Comparison of ENCODE assay signal across 1 cellular context in the genomic region with DNA sequence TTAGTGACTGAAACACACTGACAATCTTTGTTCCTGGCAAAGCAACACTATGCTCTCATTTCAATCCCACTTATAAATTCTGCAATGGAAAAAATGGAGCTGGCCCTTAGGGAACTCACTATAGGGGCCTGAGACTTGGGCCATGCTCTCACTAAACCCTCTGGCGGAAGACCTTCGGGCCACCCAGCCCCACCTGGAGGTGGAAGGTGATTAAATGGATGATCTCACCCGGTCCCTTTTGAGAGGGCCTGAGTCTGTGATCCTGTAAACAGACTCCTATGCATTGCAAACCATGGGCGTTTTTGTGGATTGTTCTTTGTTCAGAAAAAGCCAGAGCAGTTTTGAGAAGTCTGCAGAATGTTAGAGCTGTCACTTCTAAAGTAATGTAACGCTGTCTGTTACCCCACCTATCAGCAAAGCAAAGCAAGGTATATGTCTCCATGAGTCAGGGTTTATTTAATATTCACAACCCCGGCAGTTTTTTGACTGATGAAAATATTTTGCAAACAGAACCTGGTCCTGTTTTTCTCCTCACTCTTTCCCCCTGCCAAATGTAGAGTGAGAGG.
TF ChIP-seq lines count a peak whose summit lies in the region.

No MANE protein-coding gene starts in this region.

TF ChIP-seq in K562, 482 proteins besides CTCF, POLR2A, EP300 and RAD21 (continued from another document):
- TF ChIP-seq, protein P1, sequence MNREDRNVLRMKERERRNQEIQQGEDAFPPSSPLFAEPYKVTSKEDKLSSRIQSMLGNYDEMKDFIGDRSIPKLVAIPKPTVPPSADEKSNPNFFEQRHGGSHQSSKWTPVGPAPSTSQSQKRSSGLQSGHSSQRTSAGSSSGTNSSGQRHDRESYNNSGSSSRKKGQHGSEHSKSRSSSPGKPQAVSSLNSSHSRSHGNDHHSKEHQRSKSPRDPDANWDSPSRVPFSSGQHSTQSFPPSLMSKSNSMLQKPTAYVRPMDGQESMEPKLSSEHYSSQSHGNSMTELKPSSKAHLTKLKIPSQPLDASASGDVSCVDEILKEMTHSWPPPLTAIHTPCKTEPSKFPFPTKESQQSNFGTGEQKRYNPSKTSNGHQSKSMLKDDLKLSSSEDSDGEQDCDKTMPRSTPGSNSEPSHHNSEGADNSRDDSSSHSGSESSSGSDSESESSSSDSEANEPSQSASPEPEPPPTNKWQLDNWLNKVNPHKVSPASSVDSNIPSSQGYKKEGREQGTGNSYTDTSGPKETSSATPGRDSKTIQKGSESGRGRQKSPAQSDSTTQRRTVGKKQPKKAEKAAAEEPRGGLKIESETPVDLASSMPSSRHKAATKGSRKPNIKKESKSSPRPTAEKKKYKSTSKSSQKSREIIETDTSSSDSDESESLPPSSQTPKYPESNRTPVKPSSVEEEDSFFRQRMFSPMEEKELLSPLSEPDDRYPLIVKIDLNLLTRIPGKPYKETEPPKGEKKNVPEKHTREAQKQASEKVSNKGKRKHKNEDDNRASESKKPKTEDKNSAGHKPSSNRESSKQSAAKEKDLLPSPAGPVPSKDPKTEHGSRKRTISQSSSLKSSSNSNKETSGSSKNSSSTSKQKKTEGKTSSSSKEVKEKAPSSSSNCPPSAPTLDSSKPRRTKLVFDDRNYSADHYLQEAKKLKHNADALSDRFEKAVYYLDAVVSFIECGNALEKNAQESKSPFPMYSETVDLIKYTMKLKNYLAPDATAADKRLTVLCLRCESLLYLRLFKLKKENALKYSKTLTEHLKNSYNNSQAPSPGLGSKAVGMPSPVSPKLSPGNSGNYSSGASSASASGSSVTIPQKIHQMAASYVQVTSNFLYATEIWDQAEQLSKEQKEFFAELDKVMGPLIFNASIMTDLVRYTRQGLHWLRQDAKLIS (CRISPR knock-in tag; IDR thresholded peaks at IDR 0.05): no peak
- no peak for TF ChIP-seq ZNF212 (CRISPR knock-in tag; IDR thresholded peaks at IDR 0.05)
- no peak for TF ChIP-seq ZC3H11A (IDR thresholded peaks at IDR 0.05; ENCODE audit: low read depth, low read length)
- TF ChIP-seq CBX3 (IDR thresholded peaks at IDR 0.05; ENCODE audit: borderline replicate concordance in 1 of 2, low read length in 2 of 2): no peak
- no peak for TF ChIP-seq NCOA1 (IDR thresholded peaks at IDR 0.05; ENCODE audit: low read depth)
TF ChIP-seq in K562: peak in this region for 0.
